Comparison of ENCODE assay signal across 8 cellular contexts in the genomic region with DNA sequence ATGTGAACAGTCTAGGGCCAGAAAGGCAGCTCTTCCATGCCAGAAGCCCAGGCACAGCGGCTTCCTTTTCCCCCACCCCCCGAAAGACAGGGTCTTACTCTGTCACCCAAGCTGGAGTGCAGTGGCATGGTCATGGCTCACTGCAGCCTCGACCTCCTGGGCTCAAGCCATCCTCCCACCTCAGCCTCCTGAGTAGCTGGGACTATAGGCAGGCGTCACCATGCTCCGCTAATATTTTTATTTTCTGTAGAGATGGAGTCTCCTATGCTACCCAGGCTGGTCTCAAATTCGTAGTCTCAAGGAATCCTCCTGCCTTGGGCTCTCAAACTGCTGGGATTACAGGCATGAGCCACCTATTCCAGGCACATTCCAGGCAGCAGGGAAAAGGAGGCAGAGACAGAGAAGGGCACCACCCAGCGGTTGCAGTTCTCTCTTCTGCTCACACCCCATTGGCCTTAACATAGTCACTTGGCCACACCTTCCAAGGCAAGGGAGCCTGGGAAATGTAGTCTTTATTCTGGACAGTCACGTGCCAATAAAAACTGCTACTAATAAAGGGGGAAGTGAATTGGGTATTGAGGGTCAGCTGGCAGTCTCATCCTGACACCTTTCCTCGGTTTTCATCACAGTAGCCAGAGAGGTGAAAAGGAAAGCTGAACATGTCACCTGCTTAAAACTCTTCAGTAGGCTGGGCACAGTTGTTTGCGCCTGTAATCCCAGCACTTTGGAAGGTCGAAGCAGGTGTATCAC.
A peak's percentile ranks its signal among the peaks of the same experiment; 100 is the strongest.
DNase-seq lines count a peak whose midpoint lies in the region; ATAC-seq and TF ChIP-seq lines count a peak whose summit lies in the region.

No MANE protein-coding gene starts in this region.

- H3K27me3 ChIP-seq in HL-60 (ENCODE audit: insufficient read depth, poor library complexity, severe bottlenecking) (no peaks in the 10 kb centered on the region), body of pancreas (no peaks in the 10 kb centered on the region)

- H3K36me3 ChIP-seq in body of pancreas (replicated peaks in 1 of 2; ENCODE audit: insufficient read depth in 1 of 2, low read depth in 2 of 2) = no peaks in the 10 kb centered on the region

- H3K36me3 Mint-ChIP-seq in immature natural killer cell = no peaks in the 10 kb centered on the region

- H3K9me3 ChIP-seq in body of pancreas = no peaks in the 10 kb centered on the region

- H3K4me3 Mint-ChIP-seq in immature natural killer cell = no peak overlapping the region

- peaks cover 3 to 8% (median 5%) of the 10 kb centered on the region in 3 donors for H3K27me3 Mint-ChIP-seq in immature natural killer cell (ENCODE audit: low read depth in 3 of 3)

- WGBS in body of pancreas, 2 donors = 50 to 55% methylated on average over 11 of the region's 11 CpGs

- peak; percentile 66 for ATAC-seq in body of pancreas
- ATAC-seq in GM18498 (IDR thresholded peaks at IDR 0.05; ENCODE audit: unreplicated experiment) = no peak
- no peak for ATAC-seq in GM21825 (IDR thresholded peaks at IDR 0.05; ENCODE audit: unreplicated experiment)

- H3K27ac ChIP-seq in HL-60 (replicated peaks) = no peak overlapping the region
- no peak overlapping the region for H3K27ac ChIP-seq in body of pancreas

- no peak overlapping the region for H3K27ac Mint-ChIP-seq in immature natural killer cell

- TF ChIP-seq POLR2A in body of pancreas (IDR thresholded peaks at IDR 0.05) = no peak

- peak; percentile 16 for DNase-seq in DMS 273 treated with DMSO at 0.1 percent for 48 hours (lab: John Stamatoyannopoulos, UW)
- DNase-seq in HL-60 (ENCODE audit: low read depth in 1 of 2, low spot score in 1 of 2) = peak; percentile 14 to 37
- peak; percentile 39 for DNase-seq in NOMO-1 treated with DMSO at 0.1 percent for 48 hours (lab: John Stamatoyannopoulos, UW; ENCODE audit: unreplicated experiment)
- peak; percentile 33 to 65 (median 51) for DNase-seq in body of pancreas
- peak in 2 of 3 donors; percentile 3 to 7 for DNase-seq in immature natural killer cell
- peak; percentile 47 for DNase-seq in stimulated activated CD8-positive, alpha-beta memory T cell treated with anti-CD3 and anti-CD28 coated beads, Interleukin-4, amount 100 ng/mL, for 48 hours

- no peaks in the 10 kb centered on the region for H3K4me1 ChIP-seq in body of pancreas

- intact Hi-C loops in body of pancreas (cut with DNase I) = no loop called here

- peak; percentile 38 for TF ChIP-seq CTCF in HL-60 (IDR thresholded peaks at IDR 0.05; ENCODE audit: insufficient read depth, low read length)
- peak in 5 of 7 experiments; percentile 32 to 57 (median 44) for TF ChIP-seq CTCF in body of pancreas (IDR thresholded peaks at IDR 0.05)

- H3K4me3 ChIP-seq in HL-60 (replicated peaks; ENCODE audit: insufficient read depth, low read length) = no peak overlapping the region
- no peak overlapping the region for H3K4me3 ChIP-seq in body of pancreas

- peaks cover 7 to 12% of the 10 kb centered on the region in 2 donors for H3K4me1 Mint-ChIP-seq in immature natural killer cell

- H3K9me3 Mint-ChIP-seq in immature natural killer cell = peaks cover 0 to 3% (median 0%) of the 10 kb centered on the region in 6 donors
